ENCODE assay signal across 1 cellular context in the genomic region with DNA sequence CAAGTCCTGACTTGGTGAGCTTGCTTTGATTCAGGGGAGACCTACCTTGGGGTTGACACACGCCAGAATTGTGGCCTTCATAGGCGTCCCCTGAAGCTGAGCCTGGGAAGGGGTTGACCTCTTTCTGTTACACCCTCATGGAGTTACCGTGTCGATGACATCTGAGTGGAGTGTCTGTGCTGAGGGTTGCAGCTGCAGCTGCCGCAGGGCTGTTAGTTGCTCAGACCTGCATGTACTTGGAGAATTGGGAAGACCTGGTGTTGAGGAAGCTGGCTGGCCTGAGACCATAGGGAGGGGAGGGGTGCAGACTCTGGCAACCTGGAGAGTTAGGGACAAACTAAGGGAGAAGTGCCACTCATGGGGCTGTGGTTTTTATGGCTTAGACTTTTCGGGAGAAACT.
A peak's percentile ranks its signal among the peaks of the same experiment; 100 is the strongest.
TF ChIP-seq lines count a peak whose summit lies in the region.

No MANE protein-coding gene starts in this region.

TF ChIP-seq in HEK293, 187 proteins besides CTCF, POLR2A, EP300 and RAD21:
- TF ChIP-seq ZNF354C (tag by site-specific recombination; IDR thresholded peaks at IDR 0.05; ENCODE audit: borderline replicate concordance, low read depth) (no peak), ZBTB44 (tag by site-specific recombination; IDR thresholded peaks at IDR 0.05) (peak; percentile 86)
